In the genomic region with DNA sequence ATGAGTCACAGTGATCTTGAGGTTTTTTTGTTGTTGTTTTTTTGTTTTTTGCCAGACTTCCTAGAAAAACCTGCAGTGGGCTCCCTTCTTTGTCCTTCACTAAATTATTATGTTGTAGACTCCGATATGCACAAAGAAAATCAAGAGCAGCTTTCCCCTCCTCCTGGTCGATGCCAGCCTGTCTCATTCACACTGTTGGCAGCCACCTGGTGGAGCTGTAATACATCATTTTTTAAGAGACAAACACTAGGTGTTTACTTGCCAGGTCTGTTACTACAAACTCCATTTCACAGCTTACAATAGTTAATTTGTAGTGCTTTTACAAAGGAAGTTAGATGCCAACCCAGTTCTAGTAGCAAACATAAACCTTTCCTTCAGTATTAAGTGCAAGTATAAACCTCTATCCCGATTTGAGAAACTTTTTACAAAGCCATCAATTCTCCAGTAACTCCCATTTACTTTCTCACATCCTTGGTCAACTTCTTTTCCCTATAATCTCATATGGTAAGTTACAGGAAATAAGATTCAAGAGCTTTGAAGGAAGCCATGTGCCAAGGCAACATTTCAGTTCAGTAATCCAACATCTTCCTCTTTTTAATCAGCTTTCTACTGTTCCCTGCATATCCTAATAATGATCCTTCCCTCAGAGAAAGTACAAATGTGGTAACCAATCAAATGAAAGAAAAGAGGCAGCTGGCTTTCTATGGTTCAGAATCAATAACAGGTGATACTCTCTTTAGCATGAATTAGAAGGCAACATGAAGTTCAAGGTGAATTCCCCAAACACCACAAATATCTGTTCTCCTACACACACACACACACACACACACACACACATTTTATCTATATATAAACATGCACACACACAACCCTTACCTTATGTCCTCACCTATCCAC, we compare ENCODE assay signal across 8 cellular contexts. TPM values are rescaled to one million over a fixed set of nuclear protein-coding genes. Genes with fewer than 3 reads are reported as not detected.
A peak's percentile ranks its signal among the peaks of the same experiment; 100 is the strongest.
DNase-seq lines count a peak whose midpoint lies in the region; ATAC-seq and TF ChIP-seq lines count a peak whose summit lies in the region.

No MANE protein-coding gene starts in this region.

- ATAC-seq in HG03342 (IDR thresholded peaks at IDR 0.05; ENCODE audit: unreplicated experiment) = peak; percentile 7
- no peak for ATAC-seq in HG03571 (IDR thresholded peaks at IDR 0.05; ENCODE audit: unreplicated experiment)

- H3K36me3 ChIP-seq in prostate gland = no peaks in the 10 kb centered on the region

- H3K4me3 ChIP-seq in prostate gland = no peak overlapping the region

- TF ChIP-seq CTCF in prostate gland (IDR thresholded peaks at IDR 0.05) = peak in 3 of 4 experiments; percentile 14 to 45 (median 42)

- no peaks in the 10 kb centered on the region for H3K27me3 ChIP-seq in prostate gland (replicated peaks; ENCODE audit: insufficient read depth)

- DNase-seq in NCI-H524 (lab: John Stamatoyannopoulos, UW) = peak; percentile 2 to 28
- no peak for DNase-seq in NCI-H524 treated with DMSO at 0.1 percent for 48 hours (lab: John Stamatoyannopoulos, UW)
- peak; percentile 16 for DNase-seq in RKO (ENCODE audit: low spot score)
- peak; percentile 27 for DNase-seq in central memory CD4-positive, alpha-beta T cell
- peak; percentile 38 for DNase-seq in prostate gland (ENCODE audit: low spot score)
- DNase-seq in NK-92 (lab: John Stamatoyannopoulos, UW; ENCODE audit: unreplicated experiment) = no peak

- H3K4me1 ChIP-seq in prostate gland (replicated peaks) = peaks cover 8% of the 10 kb centered on the region

- intact Hi-C loops in prostate gland (cut with DNase I) = no loop called here

- H3K27ac ChIP-seq in prostate gland = no peak overlapping the region

- 25% methylated on average over 3 of the region's 3 CpGs for WGBS in prostate gland

- TF ChIP-seq POLR2A in prostate gland (IDR thresholded peaks at IDR 0.05) = no peak

- H3K9me3 ChIP-seq in prostate gland = no peaks in the 10 kb centered on the region

RNA-seq across cellular contexts. Expression of gene AAGAB, which starts 14.0 kb away (rescaled TPM):
- 10 to 100 TPM; 34.1 to 34.3 TPM for total RNA-seq in prostate gland

RNA-seq across cellular contexts. Expression of gene IQCH, which starts 14.1 kb away (rescaled TPM):
- total RNA-seq in prostate gland = 1 to 10 TPM; 5.8 to 9.5 TPM

Comparison
In these comparisons a context has a peak if more than half of its experiments do, and no peak if none do; other contexts are left out.
1. DNase-seq: peak in NCI-H524 (2 of 2), RKO (single experiment), central memory CD4-positive, alpha-beta T cell (single experiment) and prostate gland (single experiment); none in NCI-H524 treated with DMSO at 0.1 percent for 48 hours (single experiment) and NK-92 (single experiment).